Comparison of ENCODE assay signal across 8 cellular contexts in the genomic region with DNA sequence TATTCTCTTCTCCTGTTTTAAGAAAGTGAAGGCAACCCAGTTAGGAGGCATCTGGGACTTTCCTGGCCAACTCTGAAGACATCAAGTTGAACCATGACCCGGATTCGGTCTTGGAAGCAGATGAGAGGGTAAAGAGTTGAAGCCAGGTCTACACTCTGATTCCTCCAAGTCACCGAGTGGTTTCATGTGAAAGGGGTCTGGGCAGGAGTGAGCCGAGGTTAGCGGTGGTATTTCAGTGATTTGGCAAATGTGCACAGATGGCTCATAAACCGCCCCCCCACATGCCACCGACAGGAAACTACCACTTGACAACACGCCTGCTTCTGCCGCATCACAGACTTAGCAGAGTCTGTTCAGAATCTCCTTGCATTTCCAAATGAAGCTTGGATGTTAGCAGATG. TPM values are rescaled to one million over a fixed set of nuclear protein-coding genes. Genes with fewer than 3 reads are reported as not detected.
A peak's percentile ranks its signal among the peaks of the same experiment; 100 is the strongest.
DNase-seq lines count a peak whose midpoint lies in the region; ATAC-seq, FAIRE-seq and TF ChIP-seq lines count a peak whose summit lies in the region.

No MANE protein-coding gene starts in this region.

- peak overlapping the region; percentile 36; the same call in 1 of the 2 replicates for H3K27ac ChIP-seq in GM12878 (ENCODE audit: control insufficient read depth, insufficient read depth)
- H3K27ac ChIP-seq in testis: no peak overlapping the region

- SMC1A ChIA-PET in GM12878 (lab: Charles Lee; ENCODE audit: uncharacterized antibody, unreplicated experiment): interaction anchor here (0.7 to 6.5 kb wide), 13 partner anchors 9 to 399 kb away, joined by 3 to 48 read pairs (median 8); a partner anchor contains a TSS

- H3K27me3 ChIP-seq in GM12878 (replicated peaks in 1 of 2; ENCODE audit: control insufficient read depth in 2 of 2, insufficient read depth in 2 of 2, low read length in 1 of 2) (no peaks in the 10 kb centered on the region), testis (no peaks in the 10 kb centered on the region)

- TF ChIP-seq POLR2A in GM12878 (IDR thresholded peaks at IDR 0.05; ENCODE audit: low read depth, low read length): no peak
- no peak for TF ChIP-seq POLR2A in testis (IDR thresholded peaks at IDR 0.05)

- no peak overlapping the region; the same call in 1 of the 2 replicates for H3K4me3 ChIP-seq in GM12878
- no peak overlapping the region for H3K4me3 ChIP-seq in testis

- DNase-seq in Daoy (ENCODE audit: low read depth) (peak; percentile 83), T follicular helper cell (ENCODE audit: low read depth) (peak; percentile 54), GM12878 (ENCODE audit: low read depth, low spot score) (no peak), endothelial cell (ENCODE audit: low spot score) (no peak), NCI-H187 (lab: John Stamatoyannopoulos, UW) (no peak), testis (no peak)
- peak; percentile 62 to 71 for DNase-seq in stimulated activated CD8-positive, alpha-beta memory T cell treated with anti-CD3 and anti-CD28 coated beads, Interleukin-7, amount 100 ng/mL, for 4 hours (ENCODE audit: low read depth in 2 of 2)

- in situ Hi-C loops in GM12878 (cut with MboI): no loop called here

- H3K4me1 Mint-ChIP-seq in endothelial cell (ENCODE audit: unreplicated experiment): peaks cover 12% of the 10 kb centered on the region

- TF ChIP-seq RAD21 in GM12878 (IDR thresholded peaks at IDR 0.05; ENCODE audit: insufficient read depth, low read depth, low read length): no peak

- POLR2A ChIA-PET in GM12878 (lab: Charles Lee): interaction anchor here (0.6 to 1.5 kb wide), 5 partner anchors 9 to 49 kb away, joined by 3 to 6 read pairs (median 5); a partner anchor contains a TSS

- intact Hi-C loops in GM12878 (cut with micrococcal nuclease; ENCODE audit: unreplicated experiment): loop anchor here (1.0 to 5.0 kb wide), 2 partner anchors 9 to 35 kb away; a partner anchor contains a TSS
- intact Hi-C loops in testis (cut with DNase I; ENCODE audit: low total_unique reads): no loop called here

- peak; percentile 61 for ATAC-seq in HG03066 (IDR thresholded peaks at IDR 0.05; ENCODE audit: low read depth, unreplicated experiment)
- ATAC-seq in GM12878: peak; percentile 74

- H3K36me3 Mint-ChIP-seq in endothelial cell (ENCODE audit: low read depth, unreplicated experiment): no peaks in the 10 kb centered on the region

- CTCF ChIA-PET in GM12878 (lab: Yijun Ruan, JAX): interaction anchor here (0.6 to 4.9 kb wide), 16 partner anchors 8 to 1192 kb away, joined by 3 to 72 read pairs (median 8); a partner anchor contains a TSS

- TF ChIP-seq CTCF in GM12878 (IDR thresholded peaks at IDR 0.05 in 2 of 3, conservative IDR thresholded peaks at IDR 0.05 in 1 of 3; ENCODE audit: control insufficient read depth in 2 of 3, extremely low read depth in 1 of 3, insufficient read depth in 1 of 3, low read depth in 3 of 3, low read length in 3 of 3) (no peak), endothelial cell (IDR thresholded peaks at IDR 0.05; ENCODE audit: unreplicated experiment) (no peak), testis (IDR thresholded peaks at IDR 0.05) (no peak)

- peaks cover 2% of the 10 kb centered on the region for H3K27me3 Mint-ChIP-seq in endothelial cell (ENCODE audit: unreplicated experiment)

- H3K4me3 Mint-ChIP-seq in endothelial cell (ENCODE audit: unreplicated experiment): no peak overlapping the region

- no peaks in the 10 kb centered on the region for H4K20me1 ChIP-seq in GM12878 (ENCODE audit: control insufficient read depth, insufficient read depth)

- H3K4me1 ChIP-seq in GM12878 (ENCODE audit: control insufficient read depth, insufficient read depth, low read length) (peaks cover 20% of the 10 kb centered on the region), testis (no peaks in the 10 kb centered on the region)

- no peak overlapping the region; the same call in 1 of the 2 replicates for H3K9ac ChIP-seq in GM12878 (ENCODE audit: control insufficient read depth, insufficient read depth, low read length)

- no peak for TF ChIP-seq EP300 in GM12878 (IDR thresholded peaks at IDR 0.05; ENCODE audit: borderline replicate concordance in 1 of 2, control insufficient read depth in 1 of 2, low read depth in 2 of 2, low read length in 2 of 2)

- 6% methylated on average over 9 of the region's 9 CpGs for WGBS in GM12878 (ENCODE audit: insufficient coverage, insufficient replicate concordance, low lambda C conversion rate, missing lambda C conversion rate)
- whole genome bisulfite sequencing in testis, 2 donors: 71 to 73% methylated on average over 9 of the region's 9 CpGs

- H3K9me3 ChIP-seq in GM12878 (replicated peaks; ENCODE audit: control insufficient read depth, insufficient read depth, low read length) (no peaks in the 10 kb centered on the region), testis (no peaks in the 10 kb centered on the region)

- no peaks in the 10 kb centered on the region for H3K79me2 ChIP-seq in GM12878 (ENCODE audit: control insufficient read depth, insufficient read depth, low read length)

- H3K36me3 ChIP-seq in GM12878 (ENCODE audit: control insufficient read depth in 2 of 2, insufficient read depth in 2 of 2, low read length in 1 of 2) (no peaks in the 10 kb centered on the region), testis (ENCODE audit: low read depth, missing control alignments) (no peaks in the 10 kb centered on the region)

- H3K27ac Mint-ChIP-seq in endothelial cell (ENCODE audit: unreplicated experiment): no peak overlapping the region

- RAD21 ChIA-PET in GM12878 (lab: Charles Lee; ENCODE audit: unreplicated experiment): interaction anchor here (0.9 to 4.7 kb wide), 6 partner anchors 9 to 62 kb away, joined by 3 to 26 read pairs (median 12); a partner anchor contains a TSS

- BruUV-seq in GM12878 (replicated peaks; lab: Mats Ljungman, UMichigan): no TSS peak

- H3K9me3 Mint-ChIP-seq in endothelial cell (ENCODE audit: unreplicated experiment): no peaks in the 10 kb centered on the region

- peak; percentile 91 for FAIRE-seq in GM12878 (lab: Jason Lieb, UNC)

- H2AFZ ChIP-seq in GM12878 (ENCODE audit: control insufficient read depth, low read depth, low read length): peak overlapping the region; percentile 91

- peak overlapping the region; percentile 40 for H3K4me2 ChIP-seq in GM12878 (ENCODE audit: control insufficient read depth, insufficient read depth)

RNA-seq across cellular contexts. Expression of a gene that starts 11.3 kb away (rescaled TPM):
- 129 and 131 TPM in 2 replicates for total RNA-seq in Daoy (2014; rRNA removed; shearing (Covaris generic))
- total RNA-seq in GM12878 (2013; cell fraction: nucleolus; rRNA removed): 152 and 192 TPM in 2 replicates
- total RNA-seq in GM12878 (2014; rRNA removed) (111 and 122 TPM in 2 replicates), GM12878 (2014; rRNA removed; fragmentation: Illumina TruSeq; extraction: Trizol) (32.1 and 38.7 TPM in 2 replicates), GM12878 (2021) (161 and 172 TPM in 2 replicates), endothelial cell (ENCODE audit: unreplicated experiment) (138 TPM), testis (10 to 100 TPM; 59.1 to 73.9 TPM)
- polyA plus RNA-seq in GM12878 (2011; ENCODE audit: low read depth): 43.7 TPM
- polyA plus RNA-seq in GM12878 (2011; rRNA removed) (56.3 and 88.0 TPM in 2 replicates), GM12878 (2014; fragmentation: Illumina TruSeq; extraction: Trizol) (22.3 and 47.3 TPM in 2 replicates), GM12878 (2014; fragmentation: Nextera tagmentation; extraction: Ambion mirVana) (10 to 100 TPM in 1 of 2 experiments, 1 to 10 TPM in 1; 5.1 to 12.6 TPM), GM12878 (2014; rRNA removed) (139 and 159 TPM in 2 replicates), GM12878 (2016; fragmentation: Nextera tagmentation; extraction: Ambion mirVana) (10 to 100 TPM; 66.4 to 87.4 TPM), testis (ENCODE audit: insufficient read depth, low read depth, low replicate concordance) (45.4 TPM)
- 135 and 158 TPM in 2 replicates for polyA plus RNA-seq in GM12878 (2011; cell fraction: cytosol; rRNA removed)
- polyA plus RNA-seq in GM12878 (2011; cell fraction: nucleus; rRNA removed): 309 and 343 TPM in 2 replicates
- 96.5 and 107 TPM in 2 replicates for polyA plus RNA-seq in GM12878 (2012)
- 40.9 and 86.3 TPM in 2 replicates for polyA minus RNA-seq in GM12878 (2011; rRNA and poly(A)+ RNA removed)
- polyA minus RNA-seq in GM12878 (2011; cell fraction: cytosol; rRNA and poly(A)+ RNA removed): 35.8 and 41.2 TPM in 2 replicates
- polyA minus RNA-seq in GM12878 (2011; cell fraction: nucleus; rRNA and poly(A)+ RNA removed): 59.8 and 89.9 TPM in 2 replicates

RNA-seq across cellular contexts. Expression of a gene that starts 15.8 kb away (rescaled TPM):
- 3.9 and 11.8 TPM in 2 replicates for total RNA-seq in Daoy (2014; rRNA removed; shearing (Covaris generic))
- not detected in 2 replicates for total RNA-seq in GM12878 (2013; cell fraction: nucleolus; rRNA removed)
- 0.23 and 0.33 TPM in 2 replicates for total RNA-seq in GM12878 (2014; rRNA removed)
- total RNA-seq in GM12878 (2014; rRNA removed; fragmentation: Illumina TruSeq; extraction: Trizol): not detected in 2 replicates
- 0.96 and 2.2 TPM in 2 replicates for total RNA-seq in GM12878 (2021)
- polyA plus RNA-seq in GM12878 (2011; ENCODE audit: low read depth): 1.8 TPM
- not detected in 2 replicates for polyA plus RNA-seq in GM12878 (2011; rRNA removed)
- not detected in 2 replicates for polyA plus RNA-seq in GM12878 (2011; cell fraction: cytosol; rRNA removed)
- not detected in 2 replicates for polyA plus RNA-seq in GM12878 (2011; cell fraction: nucleus; rRNA removed)
- polyA plus RNA-seq in GM12878 (2012): 1.9 and 2.2 TPM in 2 replicates
- polyA plus RNA-seq in GM12878 (2014; fragmentation: Illumina TruSeq; extraction: Trizol): 0.29 TPM in 1 of 2 replicates, not detected in the other
- under 1 TPM in 1 of 2 experiments, not detected in 1; 0.13 TPM for polyA plus RNA-seq in GM12878 (2014; fragmentation: Nextera tagmentation; extraction: Ambion mirVana)
- 0.18 and 0.41 TPM in 2 replicates for polyA plus RNA-seq in GM12878 (2014; rRNA removed)
- polyA plus RNA-seq in GM12878 (2016; fragmentation: Nextera tagmentation; extraction: Ambion mirVana): under 1 TPM; 0.40 to 1.00 TPM
- not detected in 2 replicates for polyA minus RNA-seq in GM12878 (2011; rRNA and poly(A)+ RNA removed)
- polyA minus RNA-seq in GM12878 (2011; cell fraction: cytosol; rRNA and poly(A)+ RNA removed): not detected in 2 replicates
- polyA minus RNA-seq in GM12878 (2011; cell fraction: nucleus; rRNA and poly(A)+ RNA removed): not detected in 2 replicates
- total RNA-seq in endothelial cell (ENCODE audit: unreplicated experiment): 4.9 TPM
- total RNA-seq in testis: 10 to 100 TPM; 21.1 to 58.8 TPM
- 93.7 TPM for polyA plus RNA-seq in testis (ENCODE audit: insufficient read depth, low read depth, low replicate concordance)

RNA-seq across cellular contexts. Expression of a gene that starts 21.9 kb away (rescaled TPM):
- total RNA-seq in Daoy (2014; rRNA removed; shearing (Covaris generic)): 9.1 and 18.2 TPM in 2 replicates
- 7.9 and 10.6 TPM in 2 replicates for total RNA-seq in GM12878 (2013; cell fraction: nucleolus; rRNA removed)
- total RNA-seq in GM12878 (2014; rRNA removed) (7.2 and 11.0 TPM in 2 replicates), GM12878 (2014; rRNA removed; fragmentation: Illumina TruSeq; extraction: Trizol) (2.3 and 2.8 TPM in 2 replicates), GM12878 (2021) (12.1 and 14.3 TPM in 2 replicates), endothelial cell (ENCODE audit: unreplicated experiment) (12.1 TPM), testis (10 to 100 TPM; 11.0 to 14.1 TPM)
- polyA plus RNA-seq in GM12878 (2011; ENCODE audit: low read depth): 1.1 TPM
- polyA plus RNA-seq in GM12878 (2011; rRNA removed) (1.8 and 3.6 TPM in 2 replicates), GM12878 (2014; fragmentation: Illumina TruSeq; extraction: Trizol) (0.32 and 0.71 TPM in 2 replicates), GM12878 (2014; fragmentation: Nextera tagmentation; extraction: Ambion mirVana) (under 1 TPM; 0.05 to 0.46 TPM), GM12878 (2014; rRNA removed) (9.7 and 11.8 TPM in 2 replicates), GM12878 (2016; fragmentation: Nextera tagmentation; extraction: Ambion mirVana) (1 to 10 TPM in 1 of 2 experiments, under 1 TPM in 1; 0.62 to 1.4 TPM), testis (ENCODE audit: insufficient read depth, low read depth, low replicate concordance) (5.2 TPM)
- 3.6 and 8.5 TPM in 2 replicates for polyA plus RNA-seq in GM12878 (2011; cell fraction: cytosol; rRNA removed)
- 9.0 and 11.2 TPM in 2 replicates for polyA plus RNA-seq in GM12878 (2011; cell fraction: nucleus; rRNA removed)
- polyA plus RNA-seq in GM12878 (2012): 5.9 and 7.2 TPM in 2 replicates
- polyA minus RNA-seq in GM12878 (2011; rRNA and poly(A)+ RNA removed): 1.1 and 3.0 TPM in 2 replicates
- polyA minus RNA-seq in GM12878 (2011; cell fraction: cytosol; rRNA and poly(A)+ RNA removed): 3.5 and 5.1 TPM in 2 replicates
- polyA minus RNA-seq in GM12878 (2011; cell fraction: nucleus; rRNA and poly(A)+ RNA removed): 2.3 and 4.7 TPM in 2 replicates

RNA-seq across cellular contexts. Expression of a gene that starts 33.9 kb away (rescaled TPM):
- total RNA-seq in Daoy (2014; rRNA removed; shearing (Covaris generic)): 0.06 and 2.7 TPM in 2 replicates
- 55.8 and 61.6 TPM in 2 replicates for total RNA-seq in GM12878 (2013; cell fraction: nucleolus; rRNA removed)
- 8.6 and 8.9 TPM in 2 replicates for total RNA-seq in GM12878 (2014; rRNA removed)
- total RNA-seq in GM12878 (2014; rRNA removed; fragmentation: Illumina TruSeq; extraction: Trizol): 6.1 and 6.3 TPM in 2 replicates
- 3.5 and 6.5 TPM in 2 replicates for total RNA-seq in GM12878 (2021)
- 2.2 TPM for polyA plus RNA-seq in GM12878 (2011; ENCODE audit: low read depth)
- 7.4 and 8.6 TPM in 2 replicates for polyA plus RNA-seq in GM12878 (2011; rRNA removed)
- 3.3 and 4.1 TPM in 2 replicates for polyA plus RNA-seq in GM12878 (2011; cell fraction: cytosol; rRNA removed)
- 11.1 and 14.7 TPM in 2 replicates for polyA plus RNA-seq in GM12878 (2011; cell fraction: nucleus; rRNA removed)
- polyA plus RNA-seq in GM12878 (2012): 1.7 and 2.2 TPM in 2 replicates
- polyA plus RNA-seq in GM12878 (2014; fragmentation: Illumina TruSeq; extraction: Trizol): 3.3 and 3.4 TPM in 2 replicates
- polyA plus RNA-seq in GM12878 (2014; fragmentation: Nextera tagmentation; extraction: Ambion mirVana): 1 to 10 TPM; 2.0 to 2.7 TPM
- polyA plus RNA-seq in GM12878 (2014; rRNA removed): 5.3 and 5.6 TPM in 2 replicates
- 10 to 100 TPM in 1 of 2 experiments, 1 to 10 TPM in 1; 6.6 to 10.2 TPM for polyA plus RNA-seq in GM12878 (2016; fragmentation: Nextera tagmentation; extraction: Ambion mirVana)
- polyA minus RNA-seq in GM12878 (2011; rRNA and poly(A)+ RNA removed): 21.7 and 27.0 TPM in 2 replicates
- 8.3 and 8.6 TPM in 2 replicates for polyA minus RNA-seq in GM12878 (2011; cell fraction: cytosol; rRNA and poly(A)+ RNA removed)
- polyA minus RNA-seq in GM12878 (2011; cell fraction: nucleus; rRNA and poly(A)+ RNA removed): 69.0 and 127 TPM in 2 replicates
- total RNA-seq in endothelial cell (ENCODE audit: unreplicated experiment): 0.87 TPM
- 10 to 100 TPM in 1 of 2 donors, 1 to 10 TPM in 1; 6.1 to 13.0 TPM for total RNA-seq in testis
- 12.2 TPM for polyA plus RNA-seq in testis (ENCODE audit: insufficient read depth, low read depth, low replicate concordance)

RNA-seq across cellular contexts. Expression of a gene that starts 34.1 kb away (rescaled TPM):
- total RNA-seq in Daoy (2014; rRNA removed; shearing (Covaris generic)): 6.3 and 9.7 TPM in 2 replicates
- 16.2 and 18.9 TPM in 2 replicates for total RNA-seq in GM12878 (2013; cell fraction: nucleolus; rRNA removed)
- total RNA-seq in GM12878 (2014; rRNA removed): 26.9 and 32.6 TPM in 2 replicates
- 6.9 and 9.2 TPM in 2 replicates for total RNA-seq in GM12878 (2014; rRNA removed; fragmentation: Illumina TruSeq; extraction: Trizol)
- 28.9 and 31.1 TPM in 2 replicates for total RNA-seq in GM12878 (2021)
- polyA plus RNA-seq in GM12878 (2011; ENCODE audit: low read depth): 6.5 TPM
- polyA plus RNA-seq in GM12878 (2011; rRNA removed): 9.6 and 16.3 TPM in 2 replicates
- 34.0 and 39.8 TPM in 2 replicates for polyA plus RNA-seq in GM12878 (2011; cell fraction: cytosol; rRNA removed)
- polyA plus RNA-seq in GM12878 (2011; cell fraction: nucleus; rRNA removed): 16.1 and 23.6 TPM in 2 replicates
- polyA plus RNA-seq in GM12878 (2012): 14.1 and 17.4 TPM in 2 replicates
- 3.6 and 5.9 TPM in 2 replicates for polyA plus RNA-seq in GM12878 (2014; fragmentation: Illumina TruSeq; extraction: Trizol)
- 1 to 10 TPM; 1.4 to 2.5 TPM for polyA plus RNA-seq in GM12878 (2014; fragmentation: Nextera tagmentation; extraction: Ambion mirVana)
- 27.3 and 32.4 TPM in 2 replicates for polyA plus RNA-seq in GM12878 (2014; rRNA removed)
- 10 to 100 TPM; 44.9 to 54.2 TPM for polyA plus RNA-seq in GM12878 (2016; fragmentation: Nextera tagmentation; extraction: Ambion mirVana)
- polyA minus RNA-seq in GM12878 (2011; rRNA and poly(A)+ RNA removed): 19.7 and 23.8 TPM in 2 replicates
- 18.7 and 22.9 TPM in 2 replicates for polyA minus RNA-seq in GM12878 (2011; cell fraction: cytosol; rRNA and poly(A)+ RNA removed)
- 5.9 and 13.7 TPM in 2 replicates for polyA minus RNA-seq in GM12878 (2011; cell fraction: nucleus; rRNA and poly(A)+ RNA removed)
- total RNA-seq in endothelial cell (ENCODE audit: unreplicated experiment): 5.1 TPM
- total RNA-seq in testis: 10 to 100 TPM; 18.4 to 35.4 TPM
- polyA plus RNA-seq in testis (ENCODE audit: insufficient read depth, low read depth, low replicate concordance): 16.7 TPM

Comparison
In these comparisons a context has a peak if more than half of its experiments do, and no peak if none do; other contexts are left out.
1. DNase-seq: peak in Daoy (single experiment), T follicular helper cell (single experiment) and stimulated activated CD8-positive, alpha-beta memory T cell treated with anti-CD3 and anti-CD28 coated beads, Interleukin-7, amount 100 ng/mL, for 4 hours (2 of 2); none in GM12878 (single experiment), endothelial cell (single experiment), NCI-H187 (0 of 2) and testis (single experiment).